In genomic region chr5:179204572-179204971, GRCh38 we compare ENCODE assay signal across 2 cellular contexts.
TF ChIP-seq lines count a peak whose summit lies in the region.

No MANE protein-coding gene starts in this region.

TF ChIP-seq in HEK293, 187 proteins besides CTCF, POLR2A, EP300 and RAD21 (continued from another document):
- TF ChIP-seq BCL6B (tag by site-specific recombination; IDR thresholded peaks at IDR 0.05) (no peak), EGR2 (tag by site-specific recombination; IDR thresholded peaks at IDR 0.05; ENCODE audit: low read depth) (peak; percentile 86), ZNF214 (tag by site-specific recombination; IDR thresholded peaks at IDR 0.05; ENCODE audit: borderline replicate concordance) (no peak), ZNF548 (tag by site-specific recombination; IDR thresholded peaks at IDR 0.05) (no peak), ZNF596 (tag by site-specific recombination; IDR thresholded peaks at IDR 0.05) (no peak), ZNF624 (tag by site-specific recombination; IDR thresholded peaks at IDR 0.05) (no peak), ZFHX2 (tag by site-specific recombination; conservative IDR thresholded peaks at IDR 0.05) (peak; percentile 90)
TF ChIP-seq in HEK293: peak in this region for 3.

TF ChIP-seq in HepG2, 621 proteins besides CTCF, POLR2A, EP300 and RAD21 (continued from another document):
- no peak for TF ChIP-seq HMGXB4 (CRISPR knock-in tag; IDR thresholded peaks at IDR 0.05; ENCODE audit: borderline replicate concordance in 1 of 2, low read depth in 1 of 2)
- TF ChIP-seq ZNF333 (CRISPR knock-in tag; IDR thresholded peaks at IDR 0.05; ENCODE audit: borderline replicate concordance) = no peak
- TF ChIP-seq ZNF383 (CRISPR knock-in tag; IDR thresholded peaks at IDR 0.05; ENCODE audit: borderline replicate concordance) = no peak
- no peak for TF ChIP-seq KMT2A (CRISPR knock-in tag; IDR thresholded peaks at IDR 0.05)
- no peak for TF ChIP-seq ATF1 (CRISPR knock-in tag; IDR thresholded peaks at IDR 0.05)
- TF ChIP-seq MXD4 (CRISPR knock-in tag; IDR thresholded peaks at IDR 0.05) = no peak
- TF ChIP-seq TFAP4 (IDR thresholded peaks at IDR 0.05; ENCODE audit: borderline replicate concordance, low read depth) = no peak
- TF ChIP-seq ZNF510 (CRISPR knock-in tag; IDR thresholded peaks at IDR 0.05; ENCODE audit: low read depth) = no peak
- TF ChIP-seq ZBTB21 (CRISPR knock-in tag; IDR thresholded peaks at IDR 0.05) = no peak
- no peak for TF ChIP-seq ZNF234 (CRISPR knock-in tag; conservative IDR thresholded peaks at IDR 0.05)
